5 cellular contexts compared by ENCODE assay signal in the genomic region with DNA sequence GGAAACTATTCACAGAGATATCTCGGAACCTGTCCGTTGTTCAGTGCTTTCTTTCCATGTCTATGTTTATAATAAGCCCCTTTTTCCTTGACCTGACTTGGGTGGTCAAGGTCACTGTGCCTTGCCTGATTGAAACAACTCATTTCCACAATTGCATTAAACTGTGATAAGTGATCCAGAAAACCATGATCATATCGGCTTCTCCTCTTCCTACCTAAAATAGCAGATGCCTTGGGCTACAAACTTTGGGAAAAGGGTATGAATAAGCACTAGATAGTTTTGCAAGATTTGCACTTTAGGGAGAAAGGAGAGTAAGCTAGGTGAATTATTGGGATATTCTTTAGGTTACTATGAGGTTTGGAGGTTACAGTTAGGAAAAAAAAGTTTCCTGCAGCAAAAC.
DNase-seq lines count a peak whose midpoint lies in the region; ATAC-seq and TF ChIP-seq lines count a peak whose summit lies in the region.
"Not testable (repeated sequence)": the region's sequence is repeated elsewhere in the genome, so short reads cannot be mapped to it uniquely, and the experiment has no call there.

No MANE protein-coding gene starts in this region.

- not testable (repeated sequence) for H3K27me3 ChIP-seq in layer of hippocampus (ENCODE audit: control insufficient read depth, insufficient read depth, low read length); psoas muscle (ENCODE audit: insufficient read depth in 3 of 3, low read length in 2 of 3)

- not testable (repeated sequence) for TF ChIP-seq CTCF in psoas muscle (IDR thresholded peaks at IDR 0.05)

- in situ Hi-C loops in SK-MEL-5 (cut with HindIII; ENCODE audit: low pct_unique_long_range_greater_than_20kb, low sequenced_read_pairs), result not testable (repeated sequence)

- H3K36me3 ChIP-seq in psoas muscle (ENCODE audit: insufficient read depth in 1 of 2, low read depth in 1 of 2), result not testable (repeated sequence)

- DNase-seq in M059J (ENCODE audit: low read depth), result peak; percentile 7
- peak; percentile 55 for DNase-seq in SK-MEL-5 (ENCODE audit: low read depth, low spot score)
- DNase-seq in caudate nucleus (lab: John Stamatoyannopoulos, UW); psoas muscle: not testable (repeated sequence)

- H3K27ac ChIP-seq in caudate nucleus (ENCODE audit: low read depth, low read length) (peak overlapping the region; percentile 18), layer of hippocampus (ENCODE audit: low read depth, low read length) (peak overlapping the region; percentile 30), psoas muscle (peak overlapping the region; percentile 67)

- not testable (repeated sequence) for H3K4me3 ChIP-seq in psoas muscle

- H3K9me3 ChIP-seq in psoas muscle, result not testable (repeated sequence)

- 84 to 89% (median 85%) methylated on average over 3 of the region's 3 CpGs for WGBS in psoas muscle, 3 donors

- intact Hi-C loops in psoas muscle (cut with DNase I), result loop anchor here in 1 of 2 donors (10.0 kb wide), 1 partner anchor 328 kb away; the partner anchor contains the start of gene RP9

- ATAC-seq in psoas muscle, result not testable (repeated sequence)

- H3K4me1 ChIP-seq in psoas muscle, result not testable (repeated sequence)
